Comparison of ENCODE assay signal across 22 cellular contexts in the genomic region with DNA sequence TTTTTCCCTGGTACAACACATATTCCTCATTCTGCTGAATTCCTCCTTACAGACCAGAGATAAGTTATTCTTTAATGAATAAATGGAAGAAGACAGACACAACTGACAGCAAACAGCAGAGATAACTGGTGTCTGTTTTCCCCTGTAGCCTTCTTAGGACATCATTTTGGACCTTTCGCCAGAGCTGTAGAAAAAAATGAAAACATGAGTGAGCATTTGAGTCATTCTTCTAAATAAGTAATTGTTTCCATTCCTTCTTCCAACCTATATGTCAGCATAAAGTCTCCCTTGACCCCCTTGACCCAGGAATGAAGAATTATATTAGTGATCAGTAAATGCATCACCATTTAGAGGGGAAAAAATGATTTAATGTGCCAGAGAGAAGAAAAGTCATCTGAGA.
"Had no signal": no experiment of that assay in that cellular context is flagged by ENCODE, and none has a peak within 500 bp of the region (broad histone marks: within the 10 kb centered on the region; RNA-seq: fewer than 3 reads in every experiment).

No MANE protein-coding gene starts in this region.

- H3K27ac Mint-ChIP-seq: activated naive CD4-positive, alpha-beta T cell treated with anti-CD3 and anti-CD28 coated beads for 36 hours; activated naive CD8-positive, alpha-beta T cell treated with anti-CD3 and anti-CD28 coated beads, Interleukin-2, amount 10 ng/mL, durations not matched to agents 7 days and 5 days; immature natural killer cell; mesothelial cell of epicardium; naive thymus-derived CD8-positive, alpha-beta T cell; stimulated activated naive CD8-positive, alpha-beta T cell treated with anti-CD3 and anti-CD28 coated beads, Interleukin-15, Interleukin-2, amounts not matched to agents 100 ng/mL and 50 ng/mL, for 24 hours had no signal

- ATAC-seq: activated T-cell treated with anti-CD3 and anti-CD28 coated beads, Interleukin-2, amount 50 U/mL, for 4 hours; naive thymus-derived CD8-positive, alpha-beta T cell; right cardiac atrium had no signal

- H3K4me3 Mint-ChIP-seq: activated naive CD4-positive, alpha-beta T cell treated with anti-CD3 and anti-CD28 coated beads for 36 hours; activated naive CD8-positive, alpha-beta T cell treated with anti-CD3 and anti-CD28 coated beads, Interleukin-2, amount 10 ng/mL, durations not matched to agents 7 days and 5 days; activated T-cell treated with anti-CD3 and anti-CD28 coated beads, Interleukin-2, amount 50 U/mL, for 4 hours; immature natural killer cell; mesothelial cell of epicardium; naive thymus-derived CD8-positive, alpha-beta T cell; stimulated activated naive CD8-positive, alpha-beta T cell treated with anti-CD3 and anti-CD28 coated beads, Interleukin-15, Interleukin-2, amounts not matched to agents 100 ng/mL and 50 ng/mL, for 24 hours had no signal

- H3K9me3 Mint-ChIP-seq: activated naive CD8-positive, alpha-beta T cell treated with anti-CD3 and anti-CD28 coated beads, Interleukin-2, amount 10 ng/mL, durations not matched to agents 7 days and 5 days had no signal

- H3K27me3 Mint-ChIP-seq: activated naive CD8-positive, alpha-beta T cell treated with anti-CD3 and anti-CD28 coated beads, Interleukin-2, amount 10 ng/mL, durations not matched to agents 7 days and 5 days; stimulated activated naive CD8-positive, alpha-beta T cell treated with anti-CD3 and anti-CD28 coated beads, Interleukin-15, Interleukin-2, amounts not matched to agents 100 ng/mL and 50 ng/mL, for 24 hours had no signal

- DNase-seq: activated CD4-positive, alpha-beta T cell treated with anti-CD3 and anti-CD28 coated beads for 4 hours; activated CD4-positive, alpha-beta T cell treated with anti-CD3 and anti-CD28 coated beads, Interleukin-2, amount 50 U/mL, for 48 hours; activated CD4-positive, CD25-positive, alpha-beta regulatory T cell; activated CD8-positive, alpha-beta memory T cell treated with anti-CD3 and anti-CD28 coated beads, Interleukin-2, amount 50 U/mL, for 48 hours; activated naive CD4-positive, alpha-beta T cell treated with anti-CD3 and anti-CD28 coated beads for 36 hours; activated naive CD8-positive, alpha-beta T cell treated with anti-CD3 and anti-CD28 coated beads, Interleukin-2, amount 10 ng/mL, durations not matched to agents 7 days and 5 days; activated T-cell treated with anti-CD3 and anti-CD28 coated beads, Interleukin-2, amount 50 U/mL, for 4 hours; amygdala; cerebellar nuclear complex; cortex of kidney; glutamatergic neuron; immature natural killer cell; left ventricle myocardium inferior; naive thymus-derived CD8-positive, alpha-beta T cell; right cardiac atrium; stimulated activated CD4-positive, alpha-beta T cell treated with anti-CD3 and anti-CD28 coated beads, Interleukin-4, amount 100 ng/mL, for 24 hours; T-helper 9 cell; transverse colon had no signal

- H3K4me3 ChIP-seq: hepatocyte, left ventricle myocardium inferior, suprapubic skin, transverse colon had no signal

- H3K4me1 Mint-ChIP-seq: activated naive CD8-positive, alpha-beta T cell treated with anti-CD3 and anti-CD28 coated beads, Interleukin-2, amount 10 ng/mL, durations not matched to agents 7 days and 5 days; immature natural killer cell; mesothelial cell of epicardium; naive thymus-derived CD8-positive, alpha-beta T cell had no signal

- H3K36me3 Mint-ChIP-seq: activated naive CD8-positive, alpha-beta T cell treated with anti-CD3 and anti-CD28 coated beads, Interleukin-2, amount 10 ng/mL, durations not matched to agents 7 days and 5 days; immature natural killer cell; naive thymus-derived CD8-positive, alpha-beta T cell had no signal
